ENCODE assay signal across 9 cellular contexts in genomic region chr10:103758294-103758681, GRCh38.
DNase-seq lines count a peak whose midpoint lies in the region; ATAC-seq and TF ChIP-seq lines count a peak whose summit lies in the region.
"Had no signal": no experiment of that assay in that cellular context is flagged by ENCODE, and none has a peak within 500 bp of the region (broad histone marks: within the 10 kb centered on the region; RNA-seq: fewer than 3 reads in every experiment).

No MANE protein-coding gene starts in this region.

- dilution Hi-C loops in mammary epithelial cell (cut with HindIII; ENCODE audit: low sequenced_read_pairs), result no loop called here

- BruUV-seq in mammary epithelial cell (replicated peaks; lab: Mats Ljungman, UMichigan), result no TSS peak

- H3K4me3 ChIP-seq in ACC112 (ENCODE audit: low read depth, low read length), result no peak overlapping the region
- H3K4me3 ChIP-seq in HL-60 (replicated peaks; ENCODE audit: insufficient read depth, low read length), result no peak overlapping the region
- no peak overlapping the region for H3K4me3 ChIP-seq in mammary epithelial cell (replicated peaks in 1 of 3; ENCODE audit: insufficient read depth in 1 of 3, low read depth in 2 of 3, low read length in 3 of 3)
- H3K4me3 ChIP-seq in mesodermal cell (ENCODE audit: extremely low read depth, insufficient read depth, low read length, poor library complexity, severe bottlenecking), result no peak overlapping the region

- intact Hi-C loops in mammary epithelial cell (cut with micrococcal nuclease), result no loop called here

- H3K9me3 ChIP-seq in mammary epithelial cell (replicated peaks; ENCODE audit: insufficient read depth, low read length) (no peaks in the 10 kb centered on the region), mesodermal cell (ENCODE audit: control insufficient read depth, low read length) (no peaks in the 10 kb centered on the region)

- H3K27me3 ChIP-seq in ACC112 (ENCODE audit: insufficient read depth, low read length) (no peaks in the 10 kb centered on the region), HL-60 (ENCODE audit: insufficient read depth, poor library complexity, severe bottlenecking) (no peaks in the 10 kb centered on the region), mammary epithelial cell (ENCODE audit: insufficient read depth, low read length) (no peaks in the 10 kb centered on the region)

- H3K4me1 ChIP-seq in ACC112 (ENCODE audit: control insufficient read depth, insufficient read depth, low read length, unreplicated experiment), result peaks cover 29% of the 10 kb centered on the region
- peaks cover 78% of the 10 kb centered on the region for H3K4me1 ChIP-seq in mammary epithelial cell (ENCODE audit: insufficient read depth, low read length)
- peaks cover 49% of the 10 kb centered on the region for H3K4me1 ChIP-seq in mesodermal cell (ENCODE audit: control insufficient read depth, insufficient read depth, low read length, poor library complexity, severe bottlenecking)

- H3K36me3 ChIP-seq in ACC112 (ENCODE audit: insufficient read depth, low read length) (no peaks in the 10 kb centered on the region), mammary epithelial cell (ENCODE audit: insufficient read depth, low read length) (peaks cover 1% of the 10 kb centered on the region), mesodermal cell (ENCODE audit: control insufficient read depth, insufficient read depth, low read length) (peaks cover 33% of the 10 kb centered on the region)

- H3K9ac ChIP-seq in mammary epithelial cell (ENCODE audit: insufficient read depth, low read length), result peak overlapping the region; percentile 48

- H2AFZ ChIP-seq in ACC112 (ENCODE audit: low read length, unreplicated experiment) (no peak overlapping the region), mammary epithelial cell (ENCODE audit: low read depth, low read length) (no peak overlapping the region)

- TF ChIP-seq CTCF in HL-60 (IDR thresholded peaks at IDR 0.05; ENCODE audit: insufficient read depth, low read length), result no peak
- no peak for TF ChIP-seq CTCF in mammary epithelial cell (conservative IDR thresholded peaks at IDR 0.05 in 1 of 2, IDR thresholded peaks at IDR 0.05 in 1 of 2; ENCODE audit: extremely low read depth in 1 of 2, insufficient read depth in 1 of 2, low read depth in 1 of 2, low read length in 2 of 2)

- H4K20me1 ChIP-seq in mammary epithelial cell (ENCODE audit: insufficient read depth, low read length), result no peaks in the 10 kb centered on the region

- H3K27ac ChIP-seq in ACC112 (ENCODE audit: low read depth, low read length) (peak overlapping the region; percentile 50; the same call in 1 of the 2 replicates), HL-60 (replicated peaks) (peak overlapping the region; percentile 84), mammary epithelial cell (ENCODE audit: insufficient read depth, low read depth, low read length) (peak overlapping the region; percentile 75), mesodermal cell (ENCODE audit: low read depth, low read length, severe bottlenecking) (peak overlapping the region; percentile 86)

- H3K4me2 ChIP-seq in mammary epithelial cell (ENCODE audit: insufficient read depth, low read depth, low read length), result peak overlapping the region; percentile 59

- H3K79me2 ChIP-seq in ACC112 (ENCODE audit: control insufficient read depth, insufficient read depth, low read length, unreplicated experiment), result no peaks in the 10 kb centered on the region
- H3K79me2 ChIP-seq in mammary epithelial cell (ENCODE audit: insufficient read depth, low read length), result peaks cover 80% of the 10 kb centered on the region

- in situ Hi-C loops in mammary epithelial cell (cut with MboI; ENCODE audit: low sequenced_read_pairs in 2 of 2), result no loop called here

- ATAC-seq in GM21423 (IDR thresholded peaks at IDR 0.05; ENCODE audit: unreplicated experiment), result no peak
- ATAC-seq in GM21737 (IDR thresholded peaks at IDR 0.05; ENCODE audit: unreplicated experiment), result no peak

- CTCF ChIA-PET in mammary epithelial cell (lab: Charles Lee; ENCODE audit: low non-redundant PET), result no interaction called here

- DNase-seq in HL-60 (ENCODE audit: low read depth in 1 of 2, low spot score in 1 of 2), result no peak
- DNase-seq in mammary epithelial cell, result peak; percentile 88
- DNase-seq in NCI-H187 (lab: John Stamatoyannopoulos, UW), result no peak
- no peak for DNase-seq in NCI-H2227 (lab: John Stamatoyannopoulos, UW; ENCODE audit: unreplicated experiment)
- DNase-seq: NCI-H774 had no signal

- 10% methylated on average over 2 of the region's 2 CpGs for WGBS in mammary epithelial cell (ENCODE audit: low coverage, missing lambda C conversion rate)
- 100% methylated on average over 2 of the region's 2 CpGs for WGBS in mesodermal cell (ENCODE audit: insufficient coverage in 2 of 2), 2 experiments
